21 cellular contexts compared by ENCODE assay signal in genomic region chr20:24589381-24589780, GRCh38.
"Had no signal": no experiment of that assay in that cellular context is flagged by ENCODE, and none has a peak within 500 bp of the region (broad histone marks: within the 10 kb centered on the region; RNA-seq: fewer than 3 reads in every experiment).

No MANE protein-coding gene starts in this region.

- H3K4me1 ChIP-seq: colonic mucosa, left lung, suprapubic skin, transverse colon, upper lobe of right lung had no signal

- H3K27me3 ChIP-seq: colonic mucosa, hepatocyte, neutrophil, suprapubic skin, transverse colon, upper lobe of right lung had no signal

- H3K79me2 ChIP-seq: hepatocyte, parathyroid adenoma had no signal

- H3K36me3 ChIP-seq: colonic mucosa, left lung, neutrophil, suprapubic skin, transverse colon, upper lobe of right lung had no signal

- DNase-seq: colonic mucosa; dermis blood vessel endothelial cell; left cardiac atrium; mesenchymal stem cell; mucosa of descending colon; naive B cell; stimulated activated CD4-positive, alpha-beta T cell treated with anti-CD3 and anti-CD28 coated beads, Interleukin-12 subunit alpha, Interleukin-12 subunit beta, amount 100 ng/mL, for 4 hours; stimulated activated CD4-positive, alpha-beta T cell treated with anti-CD3 and anti-CD28 coated beads, Interleukin-1b, Interleukin-23, amount 100 ng/mL, for 48 hours; stimulated activated CD4-positive, alpha-beta T cell treated with anti-CD3 and anti-CD28 coated beads, Interleukin-4, amount 100 ng/mL, for 1 hour; stimulated activated CD8-positive, alpha-beta memory T cell treated with anti-CD3 and anti-CD28 coated beads, Interleukin-4, amount 100 ng/mL, for 48 hours; stimulated activated naive CD4-positive, alpha-beta T cell; stimulated activated naive CD8-positive, alpha-beta T cell treated with anti-CD3 and anti-CD28 coated beads, Interleukin-15, amount 100 ng/mL, for 72 hours; transverse colon; upper lobe of right lung had no signal

- H2AFZ ChIP-seq: hepatocyte, parathyroid adenoma had no signal

- ATAC-seq: left lung, mucosa of descending colon, sciatic nerve, upper lobe of right lung had no signal

- H3K9me3 ChIP-seq: colonic mucosa, left lung, mucosa of descending colon, neutrophil, suprapubic skin, transverse colon had no signal

- H3K4me2 ChIP-seq: hepatocyte, smooth muscle cell had no signal

- H3K4me3 ChIP-seq: colonic mucosa, hepatocyte, left lung, mucosa of descending colon, smooth muscle cell, suprapubic skin, transverse colon, upper lobe of right lung had no signal

- H3K9ac ChIP-seq: parathyroid adenoma had no signal

- H3K27ac ChIP-seq: colonic mucosa, hepatocyte, left lung, neutrophil, parathyroid adenoma, suprapubic skin, transverse colon, upper lobe of right lung had no signal
